In the genomic region with DNA sequence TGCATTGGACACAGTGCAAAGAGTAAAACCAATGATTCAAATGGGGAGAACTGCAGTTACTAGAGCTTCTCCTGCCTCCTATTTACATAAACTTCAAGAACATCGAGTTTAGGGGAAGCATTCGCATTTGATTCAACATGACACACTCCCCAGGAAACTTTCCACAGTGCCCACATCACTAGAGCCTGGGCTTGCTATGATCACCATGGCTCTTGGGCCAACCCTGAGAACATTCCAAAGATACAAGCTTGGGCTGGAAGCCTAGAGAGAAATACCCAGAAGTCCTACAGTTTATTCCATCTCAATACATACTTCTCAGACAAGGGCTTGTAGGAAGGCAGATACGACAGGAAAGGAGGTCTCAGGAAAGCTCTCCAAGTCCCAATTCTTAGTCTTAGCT, we compare ENCODE assay signal across 1 cellular context.
TF ChIP-seq lines count a peak whose summit lies in the region.

No MANE protein-coding gene starts in this region.

TF ChIP-seq in K562, 482 proteins besides CTCF, POLR2A, EP300 and RAD21:
- TF ChIP-seq, protein P1, sequence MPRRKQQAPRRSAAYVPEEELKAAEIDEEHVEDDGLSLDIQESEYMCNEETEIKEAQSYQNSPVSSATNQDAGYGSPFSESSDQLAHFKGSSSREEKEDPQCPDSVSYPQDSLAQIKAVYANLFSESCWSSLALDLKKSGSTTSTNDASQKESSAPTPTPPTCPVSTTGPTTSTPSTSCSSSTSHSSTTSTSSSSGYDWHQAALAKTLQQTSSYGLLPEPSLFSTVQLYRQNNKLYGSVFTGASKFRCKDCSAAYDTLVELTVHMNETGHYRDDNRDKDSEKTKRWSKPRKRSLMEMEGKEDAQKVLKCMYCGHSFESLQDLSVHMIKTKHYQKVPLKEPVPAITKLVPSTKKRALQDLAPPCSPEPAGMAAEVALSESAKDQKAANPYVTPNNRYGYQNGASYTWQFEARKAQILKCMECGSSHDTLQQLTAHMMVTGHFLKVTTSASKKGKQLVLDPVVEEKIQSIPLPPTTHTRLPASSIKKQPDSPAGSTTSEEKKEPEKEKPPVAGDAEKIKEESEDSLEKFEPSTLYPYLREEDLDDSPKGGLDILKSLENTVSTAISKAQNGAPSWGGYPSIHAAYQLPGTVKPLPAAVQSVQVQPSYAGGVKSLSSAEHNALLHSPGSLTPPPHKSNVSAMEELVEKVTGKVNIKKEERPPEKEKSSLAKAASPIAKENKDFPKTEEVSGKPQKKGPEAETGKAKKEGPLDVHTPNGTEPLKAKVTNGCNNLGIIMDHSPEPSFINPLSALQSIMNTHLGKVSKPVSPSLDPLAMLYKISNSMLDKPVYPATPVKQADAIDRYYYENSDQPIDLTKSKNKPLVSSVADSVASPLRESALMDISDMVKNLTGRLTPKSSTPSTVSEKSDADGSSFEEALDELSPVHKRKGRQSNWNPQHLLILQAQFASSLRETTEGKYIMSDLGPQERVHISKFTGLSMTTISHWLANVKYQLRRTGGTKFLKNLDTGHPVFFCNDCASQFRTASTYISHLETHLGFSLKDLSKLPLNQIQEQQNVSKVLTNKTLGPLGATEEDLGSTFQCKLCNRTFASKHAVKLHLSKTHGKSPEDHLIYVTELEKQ (CRISPR knock-in tag; IDR thresholded peaks at IDR 0.05): no peak
- TF ChIP-seq KHSRP (IDR thresholded peaks at IDR 0.05) (no peak), CHD4 (IDR thresholded peaks at IDR 0.05; ENCODE audit: insufficient read depth, insufficient replicate concordance, low read depth, low read length, poor library complexity, severe bottlenecking) (no peak), ZNF584 (CRISPR knock-in tag; IDR thresholded peaks at IDR 0.05; ENCODE audit: low read depth) (no peak), ZNF75A (CRISPR knock-in tag; IDR thresholded peaks at IDR 0.05) (no peak), TAF9B (IDR thresholded peaks at IDR 0.05; ENCODE audit: partially characterized antibody) (no peak)
- TF ChIP-seq, protein P2, sequence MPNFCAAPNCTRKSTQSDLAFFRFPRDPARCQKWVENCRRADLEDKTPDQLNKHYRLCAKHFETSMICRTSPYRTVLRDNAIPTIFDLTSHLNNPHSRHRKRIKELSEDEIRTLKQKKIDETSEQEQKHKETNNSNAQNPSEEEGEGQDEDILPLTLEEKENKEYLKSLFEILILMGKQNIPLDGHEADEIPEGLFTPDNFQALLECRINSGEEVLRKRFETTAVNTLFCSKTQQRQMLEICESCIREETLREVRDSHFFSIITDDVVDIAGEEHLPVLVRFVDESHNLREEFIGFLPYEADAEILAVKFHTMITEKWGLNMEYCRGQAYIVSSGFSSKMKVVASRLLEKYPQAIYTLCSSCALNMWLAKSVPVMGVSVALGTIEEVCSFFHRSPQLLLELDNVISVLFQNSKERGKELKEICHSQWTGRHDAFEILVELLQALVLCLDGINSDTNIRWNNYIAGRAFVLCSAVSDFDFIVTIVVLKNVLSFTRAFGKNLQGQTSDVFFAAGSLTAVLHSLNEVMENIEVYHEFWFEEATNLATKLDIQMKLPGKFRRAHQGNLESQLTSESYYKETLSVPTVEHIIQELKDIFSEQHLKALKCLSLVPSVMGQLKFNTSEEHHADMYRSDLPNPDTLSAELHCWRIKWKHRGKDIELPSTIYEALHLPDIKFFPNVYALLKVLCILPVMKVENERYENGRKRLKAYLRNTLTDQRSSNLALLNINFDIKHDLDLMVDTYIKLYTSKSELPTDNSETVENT (CRISPR knock-in tag; IDR thresholded peaks at IDR 0.05): no peak
- TF ChIP-seq, protein P3, sequence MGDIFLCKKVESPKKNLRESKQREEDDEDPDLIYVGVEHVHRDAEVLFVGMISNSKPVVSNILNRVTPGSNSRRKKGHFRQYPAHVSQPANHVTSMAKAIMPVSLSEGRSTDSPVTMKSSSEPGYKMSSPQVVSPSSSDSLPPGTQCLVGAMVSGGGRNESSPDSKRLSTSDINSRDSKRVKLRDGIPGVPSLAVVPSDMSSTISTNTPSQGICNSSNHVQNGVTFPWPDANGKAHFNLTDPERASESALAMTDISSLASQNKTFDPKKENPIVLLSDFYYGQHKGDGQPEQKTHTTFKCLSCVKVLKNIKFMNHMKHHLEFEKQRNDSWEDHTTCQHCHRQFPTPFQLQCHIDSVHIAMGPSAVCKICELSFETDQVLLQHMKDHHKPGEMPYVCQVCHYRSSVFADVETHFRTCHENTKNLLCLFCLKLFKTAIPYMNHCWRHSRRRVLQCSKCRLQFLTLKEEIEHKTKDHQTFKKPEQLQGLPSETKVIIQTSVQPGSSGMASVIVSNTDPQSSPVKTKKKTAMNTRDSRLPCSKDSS (IDR thresholded peaks at IDR 0.05; ENCODE audit: low read depth, partially characterized antibody): no peak
TF ChIP-seq in K562: peak in this region for 0.
